13 cellular contexts compared by ENCODE assay signal in genomic region chr18:48901145-48902022, GRCh38. TPM values are rescaled to one million over a fixed set of nuclear protein-coding genes. Genes with fewer than 3 reads are reported as not detected.
DNase-seq lines count a peak whose midpoint lies in the region; ATAC-seq and TF ChIP-seq lines count a peak whose summit lies in the region.
"Had no signal": no experiment of that assay in that cellular context is flagged by ENCODE, and none has a peak within 500 bp of the region (broad histone marks: within the 10 kb centered on the region; RNA-seq: fewer than 3 reads in every experiment).

No MANE protein-coding gene starts in this region.

- intact Hi-C loops in adrenal gland (cut with DNase I) = no loop called here
- intact Hi-C loops in gastrocnemius medialis (cut with DNase I; ENCODE audit: low total_unique reads) = no loop called here

- H3K9me3 ChIP-seq in adrenal gland (replicated peaks in 1 of 3) (no peaks in the 10 kb centered on the region), right atrium auricular region (peaks cover 4 to 7% of the 10 kb centered on the region in 2 donors), gastrocnemius medialis (no peaks in the 10 kb centered on the region)
- H3K9me3 ChIP-seq: mucosa of descending colon had no signal

- 46 to 100% (median 67%) methylated on average over 1 to 4 of the region's 4 CpGs for WGBS in adrenal gland, 4 donors

- no peak overlapping the region for H2AFZ ChIP-seq in ACC112 (ENCODE audit: low read length, unreplicated experiment)

- H3K36me3 ChIP-seq in ACC112 (ENCODE audit: insufficient read depth, low read length) = 0 out of 2 replicates have a peak, but pooled peaks cover 7% of the 10 kb centered on the region
- H3K36me3 ChIP-seq in adrenal gland (replicated peaks in 1 of 2) = no peaks in the 10 kb centered on the region
- no peaks in the 10 kb centered on the region for H3K36me3 ChIP-seq in right atrium auricular region
- no peaks in the 10 kb centered on the region for H3K36me3 ChIP-seq in rectal smooth muscle tissue (ENCODE audit: control insufficient read depth, insufficient read depth, low read length)
- no peaks in the 10 kb centered on the region for H3K36me3 ChIP-seq in gastrocnemius medialis
- H3K36me3 ChIP-seq: WERI-Rb-1 had no signal

- no peak overlapping the region for H3K27ac Mint-ChIP-seq in activated CD8-positive, alpha-beta memory T cell treated with anti-CD3 and anti-CD28 coated beads, Interleukin-2, amount 10 ng/mL, durations not matched to agents 7 days and 5 days
- H3K27ac Mint-ChIP-seq: activated T-cell treated with anti-CD3 and anti-CD28 coated beads, Interleukin-2, amount 50 U/mL, for 24 hours had no signal

- H3K4me3 ChIP-seq in ACC112 (ENCODE audit: low read depth, low read length) = no peak overlapping the region
- H3K4me3 ChIP-seq in adrenal gland = no peak overlapping the region
- no peak overlapping the region for H3K4me3 ChIP-seq in right atrium auricular region
- no peak overlapping the region for H3K4me3 ChIP-seq in rectal smooth muscle tissue (ENCODE audit: low read length)
- no peak overlapping the region for H3K4me3 ChIP-seq in gastrocnemius medialis
- H3K4me3 ChIP-seq: mucosa of descending colon had no signal

- no peak for TF ChIP-seq POLR2A in adrenal gland (IDR thresholded peaks at IDR 0.05)
- TF ChIP-seq POLR2A in gastrocnemius medialis (IDR thresholded peaks at IDR 0.05) = no peak

- peaks cover 4% of the 10 kb centered on the region for H3K9me3 Mint-ChIP-seq in activated CD8-positive, alpha-beta memory T cell treated with anti-CD3 and anti-CD28 coated beads, Interleukin-2, amount 10 ng/mL, durations not matched to agents 7 days and 5 days (ENCODE audit: low read depth)

- CTCF ChIA-PET in activated CD8-positive, alpha-beta memory T cell treated with anti-CD3 and anti-CD28 coated beads, Interleukin-2, amount 10 ng/mL, durations not matched to agents 7 days and 5 days (lab: Charles Lee) = interaction anchor here (1.2 kb wide), 1 partner anchor 237 kb away, joined by 3 read pairs; no protein-coding TSS in a partner anchor

- no peak overlapping the region for H3K4me3 Mint-ChIP-seq in activated CD8-positive, alpha-beta memory T cell treated with anti-CD3 and anti-CD28 coated beads, Interleukin-2, amount 10 ng/mL, durations not matched to agents 7 days and 5 days
- H3K4me3 Mint-ChIP-seq: activated T-cell treated with anti-CD3 and anti-CD28 coated beads, Interleukin-2, amount 50 U/mL, for 24 hours had no signal

- H3K27me3 ChIP-seq in ACC112 (ENCODE audit: insufficient read depth, low read length) = no peaks in the 10 kb centered on the region
- H3K27me3 ChIP-seq in adrenal gland = no peaks in the 10 kb centered on the region
- H3K27me3 ChIP-seq in right atrium auricular region = no peaks in the 10 kb centered on the region
- no peaks in the 10 kb centered on the region for H3K27me3 ChIP-seq in rectal smooth muscle tissue (ENCODE audit: control insufficient read depth, insufficient read depth, low read length)
- no peaks in the 10 kb centered on the region for H3K27me3 ChIP-seq in gastrocnemius medialis

- DNase-seq in adrenal gland (no peak), right atrium auricular region (ENCODE audit: low spot score) (no peak), gastrocnemius medialis (no peak)
- no peak for DNase-seq in activated CD8-positive, alpha-beta memory T cell treated with anti-CD3 and anti-CD28 coated beads, Interleukin-2, amount 10 ng/mL, durations not matched to agents 7 days and 5 days
- DNase-seq: activated T-cell treated with anti-CD3 and anti-CD28 coated beads, Interleukin-2, amount 50 U/mL, for 24 hours; AML-193; NCI-H524 treated with DMSO at 0.1 percent for 48 hours; WERI-Rb-1 had no signal

- H3K79me2 ChIP-seq in ACC112 (ENCODE audit: control insufficient read depth, insufficient read depth, low read length, unreplicated experiment) = no peaks in the 10 kb centered on the region

- H3K36me3 Mint-ChIP-seq in activated CD8-positive, alpha-beta memory T cell treated with anti-CD3 and anti-CD28 coated beads, Interleukin-2, amount 10 ng/mL, durations not matched to agents 7 days and 5 days = peaks cover 9% of the 10 kb centered on the region

- peaks cover 4% of the 10 kb centered on the region for H3K27me3 Mint-ChIP-seq in activated CD8-positive, alpha-beta memory T cell treated with anti-CD3 and anti-CD28 coated beads, Interleukin-2, amount 10 ng/mL, durations not matched to agents 7 days and 5 days
- H3K27me3 Mint-ChIP-seq: activated T-cell treated with anti-CD3 and anti-CD28 coated beads, Interleukin-2, amount 50 U/mL, for 24 hours had no signal

- ATAC-seq in HG03354 (IDR thresholded peaks at IDR 0.05; ENCODE audit: poor library complexity, severe bottlenecking, unreplicated experiment) (no peak), HG02840 (IDR thresholded peaks at IDR 0.05; ENCODE audit: low FRiP score, unreplicated experiment) (no peak), gastrocnemius medialis (no peak)
- ATAC-seq in activated CD8-positive, alpha-beta memory T cell treated with anti-CD3 and anti-CD28 coated beads, Interleukin-2, amount 10 ng/mL, durations not matched to agents 7 days and 5 days = no peak

- TF ChIP-seq CTCF in adrenal gland (IDR thresholded peaks at IDR 0.05) (no peak), right atrium auricular region (IDR thresholded peaks at IDR 0.05) (no peak), gastrocnemius medialis (IDR thresholded peaks at IDR 0.05 in 4 of 5, conservative IDR thresholded peaks at IDR 0.05 in 1 of 5) (no peak)

- peaks cover 14% of the 10 kb centered on the region for H3K4me1 Mint-ChIP-seq in activated CD8-positive, alpha-beta memory T cell treated with anti-CD3 and anti-CD28 coated beads, Interleukin-2, amount 10 ng/mL, durations not matched to agents 7 days and 5 days

- H3K4me1 ChIP-seq in ACC112 (ENCODE audit: control insufficient read depth, insufficient read depth, low read length, unreplicated experiment) (peaks cover 39% of the 10 kb centered on the region), adrenal gland (replicated peaks in 1 of 2) (peaks cover 12 to 30% of the 10 kb centered on the region in 2 donors), right atrium auricular region (peaks cover 0 to 23% of the 10 kb centered on the region in 2 donors), rectal smooth muscle tissue (ENCODE audit: control insufficient read depth, insufficient read depth, low read length) (peaks cover 13% of the 10 kb centered on the region), gastrocnemius medialis (peaks cover 6 to 11% of the 10 kb centered on the region in 2 donors)

- 0 out of 2 replicates have a peak overlapping the region, but pooled peaks have one; percentile 15 for H3K27ac ChIP-seq in ACC112 (ENCODE audit: low read depth, low read length)
- peak overlapping the region; percentile 21 to 84 (median 68) for H3K27ac ChIP-seq in adrenal gland
- H3K27ac ChIP-seq in right atrium auricular region = peak overlapping the region; percentile 76 to 77
- peak overlapping the region; percentile 69 for H3K27ac ChIP-seq in rectal smooth muscle tissue (ENCODE audit: low read depth, low read length)
- peak overlapping the region in 2 of 4 donors; percentile 20 to 46 for H3K27ac ChIP-seq in gastrocnemius medialis
- H3K27ac ChIP-seq: WERI-Rb-1 had no signal

- in situ Hi-C loops in gastrocnemius medialis (cut with MboI; ENCODE audit: low sequenced_read_pairs in 4 of 4) = no loop called here

- H3K9ac ChIP-seq in rectal smooth muscle tissue (ENCODE audit: low read length) = peak overlapping the region; percentile 8

RNA-seq across cellular contexts. Expression of gene SMAD7, which starts 49.4 kb away (rescaled TPM):
- total RNA-seq in adrenal gland (10 to 100 TPM; 14.5 to 68.3 (median 25.5) TPM), right atrium auricular region (10 to 100 TPM; 55.1 to 98.1 TPM), gastrocnemius medialis (10 to 100 TPM in 3 of 4 donors, 1 to 10 TPM in 1; 9.1 to 13.4 (median 10.8) TPM)
- 10 to 100 TPM in 1 of 3 donors, 1 to 10 TPM in 2; 6.1 to 12.6 (median 8.2) TPM for polyA plus RNA-seq in adrenal gland
- total RNA-seq in activated CD8-positive, alpha-beta memory T cell treated with anti-CD3 and anti-CD28 coated beads, Interleukin-2, amount 10 ng/mL, durations not matched to agents 7 days and 5 days = 10 to 100 TPM; 18.5 to 29.3 TPM
